In genomic region chr14:60251877-60252276, GRCh38 we compare ENCODE assay signal across 11 cellular contexts. TPM values are rescaled to one million over a fixed set of nuclear protein-coding genes. Genes with fewer than 3 reads are reported as not detected.
DNase-seq lines count a peak whose midpoint lies in the region; ATAC-seq and TF ChIP-seq lines count a peak whose summit lies in the region.
"Had no signal": no experiment of that assay in that cellular context is flagged by ENCODE, and none has a peak within 500 bp of the region (broad histone marks: within the 10 kb centered on the region; RNA-seq: fewer than 3 reads in every experiment).

No MANE protein-coding gene starts in this region.

- no peak for ATAC-seq in GM18505 (IDR thresholded peaks at IDR 0.05; ENCODE audit: unreplicated experiment)

- peaks cover 28% of the 10 kb centered on the region for H3K4me1 ChIP-seq in CD8-positive, alpha-beta memory T cell (ENCODE audit: insufficient read depth, low read length)
- H3K4me1 ChIP-seq in Karpas-422 (ENCODE audit: low read length): peaks cover 53% of the 10 kb centered on the region
- H3K4me1 ChIP-seq in duodenal mucosa (ENCODE audit: control insufficient read depth in 1 of 2, insufficient read depth in 2 of 2, low read length in 2 of 2): peaks cover 37 to 40% of the 10 kb centered on the region in 2 donors
- H3K4me1 ChIP-seq in neural progenitor cell: peaks cover 37% of the 10 kb centered on the region

- no peaks in the 10 kb centered on the region for H3K36me3 ChIP-seq in CD8-positive, alpha-beta memory T cell (ENCODE audit: insufficient read depth, low read length)
- H3K36me3 ChIP-seq in Karpas-422 (ENCODE audit: insufficient read depth, low read length) (no peaks in the 10 kb centered on the region), duodenal mucosa (ENCODE audit: control insufficient read depth in 1 of 2, insufficient read depth in 2 of 2, low read length in 2 of 2) (no peaks in the 10 kb centered on the region), neural progenitor cell (no peaks in the 10 kb centered on the region)
- H3K36me3 ChIP-seq: sigmoid colon had no signal

- H2AFZ ChIP-seq in Karpas-422 (ENCODE audit: low read length): no peak overlapping the region
- no peak overlapping the region for H2AFZ ChIP-seq in neural progenitor cell (replicated peaks)

- peaks cover 75% of the 10 kb centered on the region for H3K79me2 ChIP-seq in Karpas-422 (ENCODE audit: low read length)
- H3K79me2 ChIP-seq in neural progenitor cell (ENCODE audit: low read depth): peaks cover 68% of the 10 kb centered on the region

- POLR2A ChIA-PET in CD8-positive, alpha-beta memory T cell (lab: Charles Lee): interaction anchor here (0.6 to 0.7 kb wide), 2 partner anchors 161 to 1884 kb away, joined by 3 to 5 read pairs; no protein-coding TSS in a partner anchor

- H3K9ac ChIP-seq in Karpas-422 (ENCODE audit: low read length) (peak overlapping the region; percentile 78), duodenal mucosa (ENCODE audit: low read depth in 1 of 2, low read length in 2 of 2) (peak overlapping the region in 1 of 2 donors; percentile 19), neural progenitor cell (no peak overlapping the region)

- TF ChIP-seq CTCF in neural progenitor cell (IDR thresholded peaks at IDR 0.05): no peak

- TF ChIP-seq POLR2A in GM18505 (IDR thresholded peaks at IDR 0.05; ENCODE audit: borderline replicate concordance, extremely low read depth, insufficient read depth, insufficient read length): no peak

- no peaks in the 10 kb centered on the region; the same call in 1 of the 2 replicates for H4K20me1 ChIP-seq in Karpas-422 (ENCODE audit: insufficient read depth, low read depth, low read length)
- peaks cover 40% of the 10 kb centered on the region for H4K20me1 ChIP-seq in neural progenitor cell (ENCODE audit: low read depth)

- no peaks in the 10 kb centered on the region for H3K9me3 ChIP-seq in CD8-positive, alpha-beta memory T cell (ENCODE audit: low read length)
- H3K9me3 ChIP-seq in Karpas-422 (ENCODE audit: low read length) (no peaks in the 10 kb centered on the region), duodenal mucosa (ENCODE audit: control insufficient read depth in 1 of 2, low read length in 2 of 2) (no peaks in the 10 kb centered on the region), neural progenitor cell (ENCODE audit: low read depth) (no peaks in the 10 kb centered on the region)
- H3K9me3 ChIP-seq: sigmoid colon had no signal

- peaks cover 0 to 14% (median 0%) of the 10 kb centered on the region in 3 donors for H3K36me3 Mint-ChIP-seq in CD8-positive, alpha-beta memory T cell
- peaks cover 23% of the 10 kb centered on the region for H3K36me3 Mint-ChIP-seq in neural progenitor cell

- H3K27me3 ChIP-seq in CD8-positive, alpha-beta memory T cell (ENCODE audit: insufficient read depth, low read length, poor library complexity, severe bottlenecking): no peaks in the 10 kb centered on the region
- no peaks in the 10 kb centered on the region for H3K27me3 ChIP-seq in Karpas-422 (ENCODE audit: low read length)
- no peaks in the 10 kb centered on the region for H3K27me3 ChIP-seq in duodenal mucosa (ENCODE audit: control insufficient read depth in 1 of 2, insufficient read depth in 2 of 2, low read length in 2 of 2)
- H3K27me3 ChIP-seq in neural progenitor cell: no peaks in the 10 kb centered on the region
- H3K27me3 ChIP-seq: sigmoid colon had no signal

- peak overlapping the region in 6 of 8 donors; percentile 15 to 89 (median 68) for H3K27ac Mint-ChIP-seq in CD8-positive, alpha-beta memory T cell
- peak overlapping the region; percentile 23 for H3K27ac Mint-ChIP-seq in neural progenitor cell

- H3K27me3 Mint-ChIP-seq in CD8-positive, alpha-beta memory T cell: peaks cover 0 to 4% of the 10 kb centered on the region in 2 donors
- peaks cover 5% of the 10 kb centered on the region for H3K27me3 Mint-ChIP-seq in neural progenitor cell (ENCODE audit: insufficient read depth, low read depth)

- peaks cover 31% of the 10 kb centered on the region for H3F3A ChIP-seq in neural progenitor cell (ENCODE audit: low read depth)

- H3K9me3 Mint-ChIP-seq in CD8-positive, alpha-beta memory T cell: peaks cover 0 to 2% (median 0%) of the 10 kb centered on the region in 5 donors
- H3K9me3 Mint-ChIP-seq in neural progenitor cell: peaks cover 11% of the 10 kb centered on the region

- no peak overlapping the region for H3K4me3 ChIP-seq in CD8-positive, alpha-beta memory T cell (ENCODE audit: low read length)
- H3K4me3 ChIP-seq in Karpas-422 (ENCODE audit: low read length) (peak overlapping the region; percentile 69), duodenal mucosa (ENCODE audit: low read depth in 1 of 2, low read length in 2 of 2) (peak overlapping the region; percentile 64 to 86), neural progenitor cell (peak overlapping the region; percentile 74)

- peak overlapping the region; percentile 86 for H3K4me2 ChIP-seq in Karpas-422 (ENCODE audit: low read depth, low read length, poor library complexity, severe bottlenecking)
- peak overlapping the region; percentile 77 for H3K4me2 ChIP-seq in neural progenitor cell

- H3K27ac ChIP-seq in CD8-positive, alpha-beta memory T cell (ENCODE audit: low read depth, low read length): no peak overlapping the region
- H3K27ac ChIP-seq in Karpas-422 (ENCODE audit: low read length) (peak overlapping the region; percentile 83), duodenal mucosa (ENCODE audit: low read depth, low read length) (no peak overlapping the region), neural progenitor cell (no peak overlapping the region), substantia nigra (ENCODE audit: low read depth, low read length, poor library complexity, severe bottlenecking) (no peak overlapping the region)
- H3K27ac ChIP-seq: SK-N-MC had no signal

- H3K9me2 ChIP-seq in Karpas-422 (replicated peaks; ENCODE audit: insufficient read depth, low read length): no peaks in the 10 kb centered on the region

- no peak for DNase-seq in CD8-positive, alpha-beta memory T cell
- DNase-seq in Karpas-422 (no peak), neural progenitor cell (ENCODE audit: low spot score) (no peak), NCI-H146 treated with DMSO at 0.1 percent for 48 hours (lab: John Stamatoyannopoulos, UW; ENCODE audit: unreplicated experiment) (no peak), substantia nigra (lab: John Stamatoyannopoulos, UW) (no peak), NCI-H2196 (lab: John Stamatoyannopoulos, UW; ENCODE audit: unreplicated experiment) (no peak)
- DNase-seq: NCI-H2081, sigmoid colon had no signal

- peaks cover 68 to 77% (median 76%) of the 10 kb centered on the region in 3 donors for H3K4me1 Mint-ChIP-seq in CD8-positive, alpha-beta memory T cell
- peaks cover 40% of the 10 kb centered on the region for H3K4me1 Mint-ChIP-seq in neural progenitor cell

- CTCF ChIA-PET in CD8-positive, alpha-beta memory T cell (lab: Charles Lee): no interaction called here

- peak overlapping the region in 6 of 7 donors; percentile 45 to 90 (median 86) for H3K4me3 Mint-ChIP-seq in CD8-positive, alpha-beta memory T cell
- H3K4me3 Mint-ChIP-seq in neural progenitor cell: peak overlapping the region; percentile 96

RNA-seq across cellular contexts. Expression of gene PPM1A, which starts 2.9 kb away (rescaled TPM):
- total RNA-seq in CD8-positive, alpha-beta memory T cell: 10 to 100 TPM; 54.6 to 55.3 TPM
- polyA plus RNA-seq in CD8-positive, alpha-beta memory T cell: 22.3 TPM
- total RNA-seq in Karpas-422 (2014; rRNA removed; shearing (Covaris generic); ENCODE audit: low replicate concordance): 64.1 and 65.1 TPM in 2 replicates
- total RNA-seq in neural progenitor cell (ENCODE audit: low replicate concordance): 35.2 and 55.0 TPM in 2 replicates
